16 cellular contexts compared by ENCODE assay signal in genomic region chr18:54881229-54881753, GRCh38. TPM values are rescaled to one million over a fixed set of nuclear protein-coding genes. Genes with fewer than 3 reads are reported as not detected.
A peak's percentile ranks its signal among the peaks of the same experiment; 100 is the strongest.
DNase-seq lines count a peak whose midpoint lies in the region; ATAC-seq and TF ChIP-seq lines count a peak whose summit lies in the region.
"Had no signal": no experiment of that assay in that cellular context is flagged by ENCODE, and none has a peak within 500 bp of the region (broad histone marks: within the 10 kb centered on the region; RNA-seq: fewer than 3 reads in every experiment).

No MANE protein-coding gene starts in this region.

- no peaks in the 10 kb centered on the region for H3K36me3 ChIP-seq in adipocyte (ENCODE audit: control insufficient read depth, insufficient read depth, low read length, severe bottlenecking)
- H3K36me3 ChIP-seq in trophoblast cell (ENCODE audit: control insufficient read depth in 1 of 2, insufficient read depth in 2 of 2, low read length in 2 of 2): no peaks in the 10 kb centered on the region
- no peaks in the 10 kb centered on the region for H3K36me3 ChIP-seq in gastroesophageal sphincter
- H3K36me3 ChIP-seq: SJCRH30 had no signal

- TF ChIP-seq CTCF in gastroesophageal sphincter (IDR thresholded peaks at IDR 0.05): no peak

- H2BK5ac ChIP-seq in trophoblast cell (ENCODE audit: low read depth, low read length, poor library complexity): no peak overlapping the region

- no peak overlapping the region for H2BK12ac ChIP-seq in trophoblast cell (ENCODE audit: low read length)

- H3K4ac ChIP-seq in trophoblast cell (ENCODE audit: low read depth, low read length): no peak overlapping the region

- no CpG with 5 or more reads among the region's 6 CpGs for WGBS in trophoblast cell (ENCODE audit: extremely low coverage, insufficient coverage, insufficient read length)
- 81 to 82% methylated on average over 3 to 5 of the region's 6 CpGs for WGBS in gastroesophageal sphincter (ENCODE audit: low coverage in 1 of 2), 2 donors

- H3K9me3 ChIP-seq in adipocyte (ENCODE audit: control insufficient read depth, low read length): no peaks in the 10 kb centered on the region
- H3K9me3 ChIP-seq in trophoblast cell (ENCODE audit: insufficient read depth, low read depth, low read length): no peaks in the 10 kb centered on the region
- no peaks in the 10 kb centered on the region for H3K9me3 ChIP-seq in gastroesophageal sphincter
- H3K9me3 ChIP-seq: SJCRH30 had no signal

- H4K91ac ChIP-seq in trophoblast cell (ENCODE audit: low read depth, low read length): peak overlapping the region; percentile 7

- H3K27ac ChIP-seq in trophoblast cell (ENCODE audit: low read depth, low read length) (peak overlapping the region; percentile 22), gastroesophageal sphincter (no peak overlapping the region)
- H3K27ac ChIP-seq: SJCRH30 had no signal

- H2BK120ac ChIP-seq in trophoblast cell (ENCODE audit: insufficient read depth, low read length, poor library complexity): no peak overlapping the region

- H3K79me2 ChIP-seq in trophoblast cell (ENCODE audit: control insufficient read depth, insufficient read depth, low read length, poor library complexity): no peaks in the 10 kb centered on the region

- DNase-seq in OCI-M2 (lab: John Stamatoyannopoulos, UW; ENCODE audit: unreplicated experiment) (peak; percentile 43), adipocyte (ENCODE audit: low read depth) (no peak), left kidney (ENCODE audit: low read depth, low spot score) (peak; percentile 10), trophoblast cell (peak in 1 of 2 donors; percentile 37)
- DNase-seq: ACHN; CD4-positive, alpha-beta memory T cell; DND-41; GDM1; Karpas-422; NCI-H187 treated with DMSO at 0.1 percent for 48 hours; NCI-H446 treated with DMSO at 0.1 percent for 48 hours; RPMI8226; SJCRH30 had no signal

- no peaks in the 10 kb centered on the region for H3K27me3 ChIP-seq in adipocyte (replicated peaks; ENCODE audit: control insufficient read depth, insufficient read depth, low read length)
- H3K27me3 ChIP-seq in trophoblast cell (ENCODE audit: insufficient read depth, low read length): no peaks in the 10 kb centered on the region
- no peaks in the 10 kb centered on the region for H3K27me3 ChIP-seq in gastroesophageal sphincter
- H3K27me3 ChIP-seq: SJCRH30 had no signal

- no peak overlapping the region for H3K23ac ChIP-seq in trophoblast cell (ENCODE audit: low read length)

- ATAC-seq in GM21786 (IDR thresholded peaks at IDR 0.05; ENCODE audit: unreplicated experiment) (no peak), gastroesophageal sphincter (no peak), HG02870 (IDR thresholded peaks at IDR 0.05; ENCODE audit: unreplicated experiment) (no peak)

- no peak overlapping the region for H3K18ac ChIP-seq in trophoblast cell (ENCODE audit: low read length)

- H3K9ac ChIP-seq in adipocyte (ENCODE audit: low read length): no peak overlapping the region
- H3K9ac ChIP-seq in trophoblast cell (ENCODE audit: low read length): no peak overlapping the region

- H4K12ac ChIP-seq in trophoblast cell (ENCODE audit: low read depth, low read length): no peak overlapping the region

- no peak overlapping the region for H2AK5ac ChIP-seq in trophoblast cell (ENCODE audit: low read length)

- no peaks in the 10 kb centered on the region for H3K79me1 ChIP-seq in trophoblast cell (ENCODE audit: low read length)

- no peak overlapping the region for H3K14ac ChIP-seq in trophoblast cell (ENCODE audit: low read length)

- H2AFZ ChIP-seq in trophoblast cell (ENCODE audit: insufficient read depth, low read length, poor library complexity): no peak overlapping the region

- no peak overlapping the region for H4K8ac ChIP-seq in trophoblast cell (ENCODE audit: low read depth, low read length)

- peak overlapping the region; percentile 11 for H3K4me3 ChIP-seq in adipocyte (ENCODE audit: low read length)
- no peak overlapping the region for H3K4me3 ChIP-seq in trophoblast cell (ENCODE audit: low read depth, low read length)
- H3K4me3 ChIP-seq in gastroesophageal sphincter: no peak overlapping the region
- H3K4me3 ChIP-seq: SJCRH30 had no signal

- H3K4me1 ChIP-seq in adipocyte (ENCODE audit: control insufficient read depth, insufficient read depth, low read length) (peaks cover 27% of the 10 kb centered on the region), trophoblast cell (ENCODE audit: control insufficient read depth in 1 of 2, insufficient read depth in 2 of 2, low read length in 2 of 2) (peaks cover 0 to 10% of the 10 kb centered on the region in 2 experiments), gastroesophageal sphincter (no peaks in the 10 kb centered on the region)
- H3K4me1 ChIP-seq: SJCRH30 had no signal

- TF ChIP-seq EP300 in gastroesophageal sphincter (IDR thresholded peaks at IDR 0.05): no peak

- TF ChIP-seq POLR2A in gastroesophageal sphincter (IDR thresholded peaks at IDR 0.05): no peak

- no peak overlapping the region for H3K4me2 ChIP-seq in trophoblast cell (ENCODE audit: low read length)

RNA-seq across cellular contexts. Expression of gene RAB27B, which starts 53.0 kb away (rescaled TPM):
- polyA plus RNA-seq in trophoblast cell (2013): 0.63 and 0.65 TPM in 2 replicates
- total RNA-seq in gastroesophageal sphincter: 1 to 10 TPM in 1 of 4 donors, under 1 TPM in 3; 0.31 to 3.0 (median 0.69) TPM
- total RNA-seq: SJCRH30 had no signal
